ENCODE assay signal across 8 cellular contexts in genomic region chr2:119760876-119761275, GRCh38. TPM values are rescaled to one million over a fixed set of nuclear protein-coding genes. Genes with fewer than 3 reads are reported as not detected.
DNase-seq lines count a peak whose midpoint lies in the region; ATAC-seq and TF ChIP-seq lines count a peak whose summit lies in the region.

No MANE protein-coding gene starts in this region.

- peaks cover 47% of the 10 kb centered on the region for H3K4me1 Mint-ChIP-seq in activated CD8-positive, alpha-beta T cell treated with anti-CD3 and anti-CD28 coated beads, Interleukin-2, amount 10 ng/mL, durations not matched to agents 7 days and 5 days (ENCODE audit: low read depth)

- no peaks in the 10 kb centered on the region for H3K9me3 Mint-ChIP-seq in activated CD8-positive, alpha-beta T cell treated with anti-CD3 and anti-CD28 coated beads, Interleukin-2, amount 10 ng/mL, durations not matched to agents 7 days and 5 days (ENCODE audit: insufficient read depth)

- no peak for TF ChIP-seq RAD21 in HCT116 (IDR thresholded peaks at IDR 0.05; ENCODE audit: low read depth)

- POLR2A ChIA-PET in BJ (lab: Charles Lee): no interaction called here
- POLR2A ChIA-PET in HCT116 (lab: Charles Lee): no interaction called here
- POLR2A ChIA-PET in activated CD8-positive, alpha-beta T cell treated with anti-CD3 and anti-CD28 coated beads, Interleukin-2, amount 10 ng/mL, durations not matched to agents 7 days and 5 days (lab: Charles Lee): interaction anchor here (0.8 kb wide), 1 partner anchor 170 kb away, joined by 5 read pairs; no protein-coding TSS in a partner anchor

- H3K9ac ChIP-seq in HCT116 (ENCODE audit: low read length) (peak overlapping the region; percentile 84), iPS-15b (ENCODE audit: low read depth, low read length) (peak overlapping the region; percentile 89), stomach smooth muscle (ENCODE audit: low read length in 2 of 2) (peak overlapping the region in 1 of 2 donors; percentile 85)

- no peak overlapping the region for H2AFZ ChIP-seq in HCT116 (ENCODE audit: low read depth, low read length, poor library complexity, severe bottlenecking)

- RAD21 ChIA-PET in HCT116 (lab: Charles Lee; ENCODE audit: low non-redundant PET in 1 of 2, low total read pairs in 2 of 2, uncharacterized antibody in 2 of 2, unreplicated experiment in 2 of 2): no interaction called here

- CTCF ChIA-PET in BJ (lab: Yijun Ruan, JAX) (interaction anchor here (1.0 to 1.2 kb wide), 2 partner anchors 11 to 13 kb away, joined by 3 read pairs; no protein-coding TSS in a partner anchor), HCT116 (lab: Charles Lee) (no interaction called here)
- CTCF ChIA-PET in activated CD8-positive, alpha-beta T cell treated with anti-CD3 and anti-CD28 coated beads, Interleukin-2, amount 10 ng/mL, durations not matched to agents 7 days and 5 days (lab: Charles Lee): interaction anchor here (0.7 to 1.7 kb wide), 10 partner anchors 8 to 416 kb away, joined by 3 to 6 read pairs (median 4); no protein-coding TSS in a partner anchor

- H3K9me3 ChIP-seq in HCT116 (ENCODE audit: control insufficient read depth in 1 of 2, insufficient read depth in 1 of 2, low read depth in 1 of 2, low read length in 2 of 2) (no peaks in the 10 kb centered on the region), iPS-15b (ENCODE audit: control insufficient read depth, insufficient read depth, low read length) (no peaks in the 10 kb centered on the region), stomach smooth muscle (ENCODE audit: control insufficient read depth in 2 of 2, low read length in 2 of 2) (no peaks in the 10 kb centered on the region)

- H3K9me2 ChIP-seq in HCT116 (ENCODE audit: insufficient read depth): no peaks in the 10 kb centered on the region

- H3K36me3 Mint-ChIP-seq in activated CD8-positive, alpha-beta T cell treated with anti-CD3 and anti-CD28 coated beads, Interleukin-2, amount 10 ng/mL, durations not matched to agents 7 days and 5 days (ENCODE audit: low read depth): peaks cover 18% of the 10 kb centered on the region

- peak overlapping the region; percentile 82 for H3K4me2 ChIP-seq in HCT116 (ENCODE audit: low read length)

- BruUV-seq in HCT116 (replicated peaks; lab: Mats Ljungman, UMichigan): TSS peak; percentile 51

- no peaks in the 10 kb centered on the region for H4K20me1 ChIP-seq in HCT116 (ENCODE audit: insufficient read depth)

- intact Hi-C loops in HCT116 (cut with micrococcal nuclease): no loop called here

- peak overlapping the region; percentile 80 for H3K4me3 Mint-ChIP-seq in activated CD8-positive, alpha-beta T cell treated with anti-CD3 and anti-CD28 coated beads, Interleukin-2, amount 10 ng/mL, durations not matched to agents 7 days and 5 days

- H3K36me3 ChIP-seq in BJ (ENCODE audit: control insufficient read depth, insufficient read depth, low read length): no peaks in the 10 kb centered on the region
- no peaks in the 10 kb centered on the region for H3K36me3 ChIP-seq in HCT116 (ENCODE audit: control insufficient read depth in 1 of 2, insufficient read depth in 2 of 2, low read length in 2 of 2)
- H3K36me3 ChIP-seq in iPS-15b (ENCODE audit: control insufficient read depth, insufficient read depth, low read length): no peaks in the 10 kb centered on the region
- no peaks in the 10 kb centered on the region for H3K36me3 ChIP-seq in stomach smooth muscle (ENCODE audit: control insufficient read depth in 2 of 2, insufficient read depth in 2 of 2, low read length in 2 of 2)

- TF ChIP-seq CTCF in BJ (IDR thresholded peaks at IDR 0.05; ENCODE audit: insufficient read depth, low read depth, low read length) (no peak), HCT116 (IDR thresholded peaks at IDR 0.05 in 2 of 3, conservative IDR thresholded peaks at IDR 0.05 in 1 of 3; ENCODE audit: borderline replicate concordance in 1 of 3, insufficient read depth in 1 of 3, low read depth in 2 of 3, low read length in 2 of 3) (no peak)

- TF ChIP-seq POLR2A in HCT116 (IDR thresholded peaks at IDR 0.05; ENCODE audit: borderline replicate concordance, extremely low read depth, insufficient read depth, insufficient read length): no peak

- ATAC-seq in HCT116: no peak
- ATAC-seq in activated CD8-positive, alpha-beta T cell treated with anti-CD3 and anti-CD28 coated beads, Interleukin-2, amount 10 ng/mL, durations not matched to agents 7 days and 5 days: no peak

- peaks cover 57% of the 10 kb centered on the region for H3K79me2 ChIP-seq in HCT116 (ENCODE audit: insufficient read depth, low read length)

- H3K4me3 ChIP-seq in BJ (ENCODE audit: low read depth, low read length): peak overlapping the region; percentile 65
- peak overlapping the region; percentile 63 to 81 for H3K4me3 ChIP-seq in HCT116 (replicated peaks in 1 of 2; ENCODE audit: low read depth in 1 of 2, low read length in 2 of 2)
- peak overlapping the region; percentile 91 for H3K4me3 ChIP-seq in iPS-15b (ENCODE audit: low read depth, low read length)
- H3K4me3 ChIP-seq in stomach smooth muscle (ENCODE audit: low read length in 2 of 2): peak overlapping the region; percentile 88 to 94

- DNase-seq in BJ (ENCODE audit: low read depth) (no peak), HCT116 (ENCODE audit: low read depth, low spot score) (no peak), HK-2 (ENCODE audit: unreplicated experiment) (no peak), C1 segment of cervical spinal cord (lab: John Stamatoyannopoulos, UW) (no peak)
- no peak for DNase-seq in activated CD8-positive, alpha-beta T cell treated with anti-CD3 and anti-CD28 coated beads, Interleukin-2, amount 10 ng/mL, durations not matched to agents 7 days and 5 days
- no peak for DNase-seq in stimulated activated CD4-positive, alpha-beta T cell treated with anti-CD3 and anti-CD28 coated beads, Interleukin-4, amount 100 ng/mL, for 1 hour

- no peaks in the 10 kb centered on the region for H3K27me3 Mint-ChIP-seq in activated CD8-positive, alpha-beta T cell treated with anti-CD3 and anti-CD28 coated beads, Interleukin-2, amount 10 ng/mL, durations not matched to agents 7 days and 5 days (ENCODE audit: low read depth)

- H3K27ac Mint-ChIP-seq in activated CD8-positive, alpha-beta T cell treated with anti-CD3 and anti-CD28 coated beads, Interleukin-2, amount 10 ng/mL, durations not matched to agents 7 days and 5 days: peak overlapping the region; percentile 62

- H3K27ac ChIP-seq in HCT116 (ENCODE audit: low read depth, low read length) (peak overlapping the region; percentile 97; the same call in 1 of the 2 replicates), stomach smooth muscle (ENCODE audit: low read length) (no peak overlapping the region)

- H3K27me3 ChIP-seq in BJ (ENCODE audit: control insufficient read depth, insufficient read depth, low read length) (no peaks in the 10 kb centered on the region), HCT116 (ENCODE audit: insufficient read depth, low read length) (no peaks in the 10 kb centered on the region), iPS-15b (ENCODE audit: control insufficient read depth, insufficient read depth, low read length) (no peaks in the 10 kb centered on the region), stomach smooth muscle (ENCODE audit: control insufficient read depth in 1 of 2, insufficient read depth in 2 of 2, low read length in 2 of 2) (no peaks in the 10 kb centered on the region)

- H3K4me1 ChIP-seq in HCT116 (ENCODE audit: control insufficient read depth in 1 of 2, insufficient read depth in 2 of 2, low read length in 2 of 2): peaks cover 17 to 40% of the 10 kb centered on the region in 2 experiments; a peak in 3 of 4 replicates
- H3K4me1 ChIP-seq in iPS-15b (ENCODE audit: control insufficient read depth, insufficient read depth, low read length): peaks cover 13% of the 10 kb centered on the region
- H3K4me1 ChIP-seq in stomach smooth muscle (ENCODE audit: control insufficient read depth, insufficient read depth, low read length): peaks cover 6% of the 10 kb centered on the region

TF ChIP-seq in HCT116, 20 proteins besides CTCF, POLR2A, EP300 and RAD21 (continues in another document):
- TF ChIP-seq EZH2phosphoT487 (IDR thresholded peaks at IDR 0.05; ENCODE audit: borderline replicate concordance) (no peak), ZNF274 (IDR thresholded peaks at IDR 0.05; ENCODE audit: low read depth, low read length) (no peak), ZBTB33 (IDR thresholded peaks at IDR 0.05; ENCODE audit: extremely low read depth, insufficient replicate concordance, low read length) (no peak), ELF1 (IDR thresholded peaks at IDR 0.05; ENCODE audit: borderline replicate concordance, low read depth) (no peak), ZFX (IDR thresholded peaks at IDR 0.05) (no peak), CEBPB (IDR thresholded peaks at IDR 0.05; ENCODE audit: low read depth) (no peak)

RNA-seq across cellular contexts. Expression of gene PTPN4, which starts 1.2 kb away (rescaled TPM):
- polyA plus RNA-seq in BJ (2011; rRNA removed): 11.8 and 21.2 TPM in 2 replicates
- 26.3 and 28.9 TPM in 2 replicates for polyA minus RNA-seq in BJ (2011; rRNA and poly(A)+ RNA removed)
- 38.4 TPM for total RNA-seq in HCT116 (2021; ENCODE audit: unreplicated experiment)
- polyA plus RNA-seq in HCT116 (2012): 10.5 and 11.8 TPM in 2 replicates
- 10 to 100 TPM; 89.1 to 91.3 TPM for total RNA-seq in activated CD8-positive, alpha-beta T cell treated with anti-CD3 and anti-CD28 coated beads, Interleukin-2, amount 10 ng/mL, durations not matched to agents 7 days and 5 days
